1 cellular context compared by ENCODE assay signal in the genomic region with DNA sequence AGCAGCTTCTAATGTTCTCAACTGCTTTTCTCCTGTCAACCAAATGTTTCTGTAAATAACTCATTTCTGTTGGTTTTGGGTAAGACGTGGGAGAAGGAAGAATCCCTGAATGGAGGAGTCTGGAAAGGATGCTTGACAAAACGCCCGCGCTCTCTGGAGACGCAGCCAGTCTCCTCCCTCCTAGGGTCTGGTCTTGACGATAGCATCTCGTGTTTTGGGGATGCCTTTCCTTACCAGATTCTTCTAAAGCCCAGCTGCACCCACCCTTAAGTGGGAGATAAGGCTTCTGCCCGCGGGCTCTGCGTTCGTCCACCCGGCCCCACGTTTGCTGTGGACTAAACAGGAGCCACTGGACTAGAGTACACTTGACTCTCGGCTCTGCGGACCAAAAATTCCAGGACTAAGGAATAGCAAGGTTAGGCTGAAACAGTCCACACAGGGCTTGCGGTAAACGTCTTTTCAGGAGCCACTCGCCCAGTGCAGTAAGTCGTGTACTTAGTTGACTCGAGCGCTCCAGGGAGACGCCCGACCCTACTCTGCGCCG.
TF ChIP-seq lines count a peak whose summit lies in the region.

No MANE protein-coding gene starts in this region.

TF ChIP-seq in GM23338, 12 proteins besides CTCF, POLR2A, EP300 and RAD21 (continued from another document):
- no peak for TF ChIP-seq ZNF462 (CRISPR knock-in tag; IDR thresholded peaks at IDR 0.05)
- no peak for TF ChIP-seq ZNF331 (CRISPR knock-in tag; IDR thresholded peaks at IDR 0.05; ENCODE audit: low read depth)
